Comparison of ENCODE assay signal across 8 cellular contexts in genomic region chr13:107211073-107211472, GRCh38.
A peak's percentile ranks its signal among the peaks of the same experiment; 100 is the strongest.
DNase-seq lines count a peak whose midpoint lies in the region; ATAC-seq, FAIRE-seq and TF ChIP-seq lines count a peak whose summit lies in the region.

No MANE protein-coding gene starts in this region.

- H3K9me3 ChIP-seq in A549 (no peaks in the 10 kb centered on the region), SJSA1 (replicated peaks) (no peaks in the 10 kb centered on the region), small intestine (ENCODE audit: control insufficient read depth, low read depth) (no peaks in the 10 kb centered on the region)

- no peak for TF ChIP-seq EP300 in A549 (IDR thresholded peaks at IDR 0.05)

- peak; percentile 69 to 72 for TF ChIP-seq RAD21 in A549 (conservative IDR thresholded peaks at IDR 0.05 in 1 of 2, IDR thresholded peaks at IDR 0.05 in 1 of 2)

- in situ Hi-C loops in astrocyte of the spinal cord (cut with HindIII; ENCODE audit: low sequenced_read_pairs) = no loop called here

- no peaks in the 10 kb centered on the region for H3K4me1 ChIP-seq in A549
- H3K4me1 ChIP-seq in SJSA1 (replicated peaks) = peaks cover 10% of the 10 kb centered on the region; the same call in 1 of the 2 replicates
- peaks cover 0 to 3% of the 10 kb centered on the region in 2 donors for H3K4me1 ChIP-seq in small intestine (ENCODE audit: control insufficient read depth in 2 of 2, insufficient read depth in 1 of 2, low read depth in 1 of 2, low read length in 1 of 2)

- H3K27me3 ChIP-seq in SJSA1 (replicated peaks) (peaks cover 49% of the 10 kb centered on the region), small intestine (ENCODE audit: control insufficient read depth in 2 of 2, insufficient read depth in 2 of 2, low read length in 2 of 2) (no peaks in the 10 kb centered on the region)

- peak; percentile 25 to 61 for DNase-seq in A549 (ENCODE audit: low read depth in 1 of 2, low spot score in 1 of 2)
- peak; percentile 97 for DNase-seq in NCI-H1092 (lab: John Stamatoyannopoulos, UW)
- DNase-seq in SJSA1 (ENCODE audit: low read depth in 1 of 2, low spot score in 2 of 2) = peak; percentile 89 to 90
- DNase-seq in astrocyte of the spinal cord (ENCODE audit: low read depth, low spot score) = peak; percentile 92
- peak in 46 of 51 donors; percentile 7 to 86 (median 58) for DNase-seq in hypothalamus (lab: John Stamatoyannopoulos, UW)
- peak; percentile 91 for DNase-seq in small intestine

- 1% methylated on average over 8 of the region's 8 CpGs for WGBS in A549 (ENCODE audit: missing lambda C conversion rate)
- WGBS in small intestine, 3 donors = 3 to 7% (median 4%) methylated on average over 8 of the region's 8 CpGs

- no peak overlapping the region for H3K27ac ChIP-seq in A549
- H3K27ac ChIP-seq in SJSA1 = no peak overlapping the region
- no peak overlapping the region for H3K27ac ChIP-seq in small intestine (ENCODE audit: low read depth in 1 of 2, low read length in 1 of 2)

- H3K4me3 ChIP-seq in A549 (no peak overlapping the region), SJSA1 (no peak overlapping the region), astrocyte of the spinal cord (ENCODE audit: low read depth, low read length) (no peak overlapping the region), small intestine (ENCODE audit: low read depth in 1 of 2, low read length in 2 of 2) (no peak overlapping the region)

- no peak for TF ChIP-seq POLR2A in A549 (IDR thresholded peaks at IDR 0.05; ENCODE audit: low read length)

- TF ChIP-seq CTCF in A549 (IDR thresholded peaks at IDR 0.05) (peak; percentile 58), astrocyte of the spinal cord (IDR thresholded peaks at IDR 0.05; ENCODE audit: low read depth, low read length) (peak; percentile 93)

- FAIRE-seq in A549 (lab: Jason Lieb, UNC) = no peak
- FAIRE-seq in small intestine (lab: Jason Lieb, UNC) = peak; percentile 59

- H3K4me2 ChIP-seq in A549 = no peak overlapping the region

- H3K36me3 ChIP-seq in SJSA1 (no peaks in the 10 kb centered on the region), small intestine (ENCODE audit: control insufficient read depth in 2 of 2, insufficient read depth in 2 of 2, low read length in 2 of 2) (no peaks in the 10 kb centered on the region)

- POLR2A ChIA-PET in A549 (lab: Yijun Ruan, JAX) = no interaction called here

- CTCF ChIA-PET in A549 (lab: Yijun Ruan, JAX) = interaction anchor here (0.6 to 3.3 kb wide), 6 partner anchors 11 to 944 kb away, joined by 3 to 22 read pairs (median 4); a partner anchor contains a TSS

- ATAC-seq in A549 (peak; percentile 94 to 95), GM18498 (IDR thresholded peaks at IDR 0.05; ENCODE audit: unreplicated experiment) (peak; percentile 93), HG02798 (IDR thresholded peaks at IDR 0.05; ENCODE audit: poor library complexity, unreplicated experiment) (peak; percentile 97)

TF ChIP-seq in A549, 52 proteins besides CTCF, POLR2A, EP300 and RAD21:
- TF ChIP-seq RARB (CRISPR knock-in tag; IDR thresholded peaks at IDR 0.05) (no peak), SMC3 (IDR thresholded peaks at IDR 0.05) (peak; percentile 41), MAFK (IDR thresholded peaks at IDR 0.05; ENCODE audit: partially characterized antibody) (no peak), CEBPB (IDR thresholded peaks at IDR 0.05) (peak in 1 of 2 experiments; percentile 20; a peak in 1 of 4 replicates), ELK1 (IDR thresholded peaks at IDR 0.05; ENCODE audit: low read depth, low read length) (no peak), HOXB5 (CRISPR knock-in tag; IDR thresholded peaks at IDR 0.05) (no peak), NFE2L2 (conservative IDR thresholded peaks at IDR 0.05; ENCODE audit: low read length) (no peak), HOXB13 (CRISPR knock-in tag; IDR thresholded peaks at IDR 0.05; ENCODE audit: low read depth) (no peak)

Comparison
In these comparisons a context has a peak if more than half of its experiments do, and no peak if none do; other contexts are left out.
1. DNase-seq: peak in every context shown above with its lines; median percentile 97 in NCI-H1092; 92 in astrocyte of the spinal cord; 91 in small intestine; 90 in SJSA1; 58 in hypothalamus; 43 in A549.